In the genomic region with DNA sequence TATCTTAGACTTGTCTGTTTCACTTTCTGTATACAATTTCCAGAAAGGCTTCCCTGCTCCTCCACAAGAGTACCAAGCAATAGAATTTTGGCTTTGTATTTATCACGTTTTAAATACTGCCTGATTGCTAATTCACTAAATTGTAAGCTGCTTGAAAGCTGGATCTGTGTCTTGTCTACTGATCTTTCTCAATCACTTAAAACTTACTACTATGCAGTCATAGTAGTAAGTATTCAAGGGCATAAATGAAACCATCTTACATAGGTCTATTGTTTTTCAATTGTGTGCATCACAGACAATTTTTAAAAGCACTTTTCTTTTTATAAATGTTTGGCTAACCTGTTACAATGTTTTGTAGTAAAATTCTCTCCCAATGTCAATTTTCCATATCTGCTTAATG, we compare ENCODE assay signal across 11 cellular contexts. TPM values are rescaled to one million over a fixed set of nuclear protein-coding genes. Genes with fewer than 3 reads are reported as not detected.
DNase-seq lines count a peak whose midpoint lies in the region; ATAC-seq and TF ChIP-seq lines count a peak whose summit lies in the region.
"Had no signal": no experiment of that assay in that cellular context is flagged by ENCODE, and none has a peak within 500 bp of the region (broad histone marks: within the 10 kb centered on the region; RNA-seq: fewer than 3 reads in every experiment).

No MANE protein-coding gene starts in this region.

- POLR2A ChIA-PET in HCT116 (lab: Charles Lee) = no interaction called here

- TF ChIP-seq CTCF in HCT116 (IDR thresholded peaks at IDR 0.05 in 2 of 3, conservative IDR thresholded peaks at IDR 0.05 in 1 of 3; ENCODE audit: borderline replicate concordance in 1 of 3, insufficient read depth in 1 of 3, low read depth in 2 of 3, low read length in 2 of 3) (no peak), fibroblast of villous mesenchyme (IDR thresholded peaks at IDR 0.05; ENCODE audit: insufficient read depth, low read depth, low read length) (no peak)

- peaks cover 26 to 46% of the 10 kb centered on the region in 2 experiments for H3K4me1 ChIP-seq in HCT116 (ENCODE audit: control insufficient read depth in 1 of 2, insufficient read depth in 2 of 2, low read length in 2 of 2)

- peaks cover 28% of the 10 kb centered on the region for H3K4me1 Mint-ChIP-seq in T-helper 17 cell
- peaks cover 37% of the 10 kb centered on the region for H3K4me1 Mint-ChIP-seq in stimulated activated effector memory CD8-positive, alpha-beta T cell treated with anti-CD3 and anti-CD28 coated beads, Interleukin-12 subunit alpha, Interleukin-12 subunit beta, amount 100 ng/mL, for 72 hours

- no peaks in the 10 kb centered on the region for H4K20me1 ChIP-seq in HCT116 (ENCODE audit: insufficient read depth)

- TF ChIP-seq POLR2A in HCT116 (IDR thresholded peaks at IDR 0.05; ENCODE audit: borderline replicate concordance, extremely low read depth, insufficient read depth, insufficient read length) = no peak

- TSS peak; percentile 39 for BruUV-seq in HCT116 (replicated peaks; lab: Mats Ljungman, UMichigan)

- DNase-seq in HCT116 (ENCODE audit: low read depth, low spot score) = no peak
- no peak for DNase-seq in T-helper 17 cell
- DNase-seq in fibroblast of villous mesenchyme (ENCODE audit: low read depth) = no peak
- DNase-seq in stimulated activated effector memory CD8-positive, alpha-beta T cell treated with anti-CD3 and anti-CD28 coated beads, Interleukin-12 subunit alpha, Interleukin-12 subunit beta, amount 100 ng/mL, for 72 hours (ENCODE audit: low spot score in 2 of 2) = no peak
- no peak for DNase-seq in amygdala (lab: John Stamatoyannopoulos, UW)
- no peak for DNase-seq in COLO829 (ENCODE audit: low spot score)
- no peak for DNase-seq in HPDE6-E6E7 (ENCODE audit: extremely low spot score)
- DNase-seq: stimulated activated naive CD4-positive, alpha-beta T cell had no signal

- H2AFZ ChIP-seq in HCT116 (ENCODE audit: low read depth, low read length, poor library complexity, severe bottlenecking) = no peak overlapping the region

- H3K9me2 ChIP-seq in HCT116 (ENCODE audit: insufficient read depth) = no peaks in the 10 kb centered on the region

- H3K9ac ChIP-seq in HCT116 (ENCODE audit: low read length) = peak overlapping the region; percentile 62

- H3K36me3 ChIP-seq in HCT116 (ENCODE audit: control insufficient read depth in 1 of 2, insufficient read depth in 2 of 2, low read length in 2 of 2) = no peaks in the 10 kb centered on the region

- H3K27ac Mint-ChIP-seq in T-helper 17 cell = peak overlapping the region; percentile 95
- H3K27ac Mint-ChIP-seq in stimulated activated effector memory CD8-positive, alpha-beta T cell treated with anti-CD3 and anti-CD28 coated beads, Interleukin-12 subunit alpha, Interleukin-12 subunit beta, amount 100 ng/mL, for 72 hours = peak overlapping the region; percentile 97

- no peaks in the 10 kb centered on the region for H3K36me3 Mint-ChIP-seq in T-helper 17 cell (ENCODE audit: low read depth)
- H3K36me3 Mint-ChIP-seq in stimulated activated effector memory CD8-positive, alpha-beta T cell treated with anti-CD3 and anti-CD28 coated beads, Interleukin-12 subunit alpha, Interleukin-12 subunit beta, amount 100 ng/mL, for 72 hours = peaks cover 9% of the 10 kb centered on the region

- no peaks in the 10 kb centered on the region for H3K27me3 Mint-ChIP-seq in T-helper 17 cell

- H3K27me3 ChIP-seq in HCT116 (ENCODE audit: insufficient read depth, low read length) = no peaks in the 10 kb centered on the region

- peak overlapping the region; percentile 49 to 63 for H3K4me3 ChIP-seq in HCT116 (replicated peaks in 1 of 2; ENCODE audit: low read depth in 1 of 2, low read length in 2 of 2)
- H3K4me3 ChIP-seq in fibroblast of villous mesenchyme (ENCODE audit: low read depth, low read length) = peak overlapping the region; percentile 7

- intact Hi-C loops in HCT116 (cut with micrococcal nuclease) = loop anchor here (5.0 to 10.0 kb wide), 2 partner anchors 42 to 955 kb away; a partner anchor contains a TSS

- H3K27ac ChIP-seq in HCT116 (ENCODE audit: low read depth, low read length) = peak overlapping the region; percentile 77

- RAD21 ChIA-PET in HCT116 (lab: Charles Lee; ENCODE audit: low non-redundant PET in 1 of 2, low total read pairs in 2 of 2, uncharacterized antibody in 2 of 2, unreplicated experiment in 2 of 2) = interaction anchor here in 1 of 2 experiments (1.5 kb wide), 1 partner anchor 55 kb away, joined by 3 read pairs; a partner anchor contains a TSS

- CTCF ChIA-PET in HCT116 (lab: Charles Lee) = interaction anchor here (0.6 to 0.9 kb wide), 2 partner anchors 54 to 56 kb away, joined by 3 read pairs; a partner anchor contains a TSS

- H3K4me2 ChIP-seq in HCT116 (ENCODE audit: low read length) = peak overlapping the region; percentile 85

- peaks cover 5% of the 10 kb centered on the region; the same call in 1 of the 2 replicates for H3K79me2 ChIP-seq in HCT116 (ENCODE audit: insufficient read depth, low read length)

- H3K9me3 ChIP-seq in HCT116 (ENCODE audit: control insufficient read depth in 1 of 2, insufficient read depth in 1 of 2, low read depth in 1 of 2, low read length in 2 of 2) = no peaks in the 10 kb centered on the region
- H3K9me3 ChIP-seq in T-helper 17 cell (ENCODE audit: control insufficient read depth, low read length, poor library complexity, severe bottlenecking) = no peaks in the 10 kb centered on the region

- no peak overlapping the region for H3K4me3 Mint-ChIP-seq in T-helper 17 cell
- H3K4me3 Mint-ChIP-seq in stimulated activated effector memory CD8-positive, alpha-beta T cell treated with anti-CD3 and anti-CD28 coated beads, Interleukin-12 subunit alpha, Interleukin-12 subunit beta, amount 100 ng/mL, for 72 hours = peak overlapping the region; percentile 86

- H3K9me3 Mint-ChIP-seq in stimulated activated effector memory CD8-positive, alpha-beta T cell treated with anti-CD3 and anti-CD28 coated beads, Interleukin-12 subunit alpha, Interleukin-12 subunit beta, amount 100 ng/mL, for 72 hours = peaks cover 6% of the 10 kb centered on the region

- no peak for TF ChIP-seq RAD21 in HCT116 (IDR thresholded peaks at IDR 0.05; ENCODE audit: low read depth)

- ATAC-seq in HCT116 (no peak), T-helper 17 cell (no peak), HG03521 (IDR thresholded peaks at IDR 0.05; ENCODE audit: unreplicated experiment) (no peak)
- no peak for ATAC-seq in stimulated activated effector memory CD8-positive, alpha-beta T cell treated with anti-CD3 and anti-CD28 coated beads, Interleukin-12 subunit alpha, Interleukin-12 subunit beta, amount 100 ng/mL, for 72 hours

TF ChIP-seq in HCT116, 20 proteins besides CTCF, POLR2A, EP300 and RAD21:
- TF ChIP-seq POLR2AphosphoS5 (IDR thresholded peaks at IDR 0.05; ENCODE audit: low read depth, low read length) = 0 out of 2 replicates have a peak, but pooled peaks have one; percentile 1
- TF ChIP-seq CEBPB (IDR thresholded peaks at IDR 0.05; ENCODE audit: low read depth) = no peak
TF ChIP-seq in HCT116: peak in this region for 1.

RNA-seq across cellular contexts. Expression of a gene that starts 1.2 kb away (rescaled TPM):
- 0.44 TPM for total RNA-seq in HCT116 (2021; ENCODE audit: unreplicated experiment)
- 0.21 and 0.79 TPM in 2 replicates for polyA plus RNA-seq in HCT116 (2012)
- total RNA-seq in T-helper 17 cell = 1 to 10 TPM in 1 of 2 donors, under 1 TPM in 1; 0.50 to 1.5 TPM
- 0.32 and 0.43 TPM in 2 replicates for total RNA-seq in fibroblast of villous mesenchyme

RNA-seq across cellular contexts. Expression of a gene that starts 55.2 kb away (rescaled TPM):
- total RNA-seq in HCT116 (2021; ENCODE audit: unreplicated experiment) (not detected), T-helper 17 cell (not detected), fibroblast of villous mesenchyme (not detected in 2 replicates)
- polyA plus RNA-seq in HCT116 (2012) = 0.39 and 0.42 TPM in 2 replicates
- total RNA-seq: liver had no signal
- polyA plus RNA-seq: adipose tissue, liver had no signal

RNA-seq across cellular contexts. Expression of a gene that starts 59.6 kb away (rescaled TPM):
- total RNA-seq in HCT116 (2021; ENCODE audit: unreplicated experiment) = 18.3 TPM
- 5.9 and 8.3 TPM in 2 replicates for polyA plus RNA-seq in HCT116 (2012)
- total RNA-seq in T-helper 17 cell = 1 to 10 TPM; 1.1 to 2.2 TPM
- total RNA-seq in fibroblast of villous mesenchyme = 7.8 and 10.0 TPM in 2 replicates
